In genomic region chr10:108413954-108414353, GRCh38 we compare ENCODE assay signal across 27 cellular contexts.
"Had no signal": no experiment of that assay in that cellular context is flagged by ENCODE, and none has a peak within 500 bp of the region (broad histone marks: within the 10 kb centered on the region; RNA-seq: fewer than 3 reads in every experiment).

No MANE protein-coding gene starts in this region.

- H3K36me3 ChIP-seq: stomach, suprapubic skin, thoracic aorta, thyroid gland, tibial artery, tibial nerve, transverse colon, upper lobe of left lung, upper lobe of right lung, uterus, vagina had no signal

- H3K27me3 ChIP-seq: stomach, suprapubic skin, testis, thyroid gland, tibial artery, tibial nerve, transverse colon, upper lobe of left lung, upper lobe of right lung, uterus, vagina had no signal

- FAIRE-seq: urothelium cell line had no signal

- DNase-seq: stimulated activated CD4-positive, alpha-beta T cell treated with anti-CD3 and anti-CD28 coated beads, Interleukin-2, amount 100 ng/mL, for 48 hours; stimulated activated CD4-positive, alpha-beta T cell treated with anti-CD3 and anti-CD28 coated beads, Interleukin-4, amount 100 ng/mL, for 1 hour; stimulated activated CD4-positive, alpha-beta T cell treated with anti-CD3 and anti-CD28 coated beads, Interleukin-4, amount 100 ng/mL, for 24 hours; stimulated activated CD4-positive, alpha-beta T cell treated with anti-CD3 and anti-CD28 coated beads, Interleukin-4, amount 100 ng/mL, for 4 hours; stimulated activated CD8-positive, alpha-beta memory T cell treated with anti-CD3 and anti-CD28 coated beads, Interleukin-4, amount 100 ng/mL, for 48 hours; stimulated activated naive B cell treated with anti-CD40 and anti-IgM and Interleukin-4, amounts not matched to agents 10 μg/mL and 1 μg/mL and 100 μg/mL, for 72 hours; stimulated activated naive CD4-positive, alpha-beta T cell; stimulated activated naive CD4-positive, alpha-beta T cell treated with Interleukin-2 at 50 U/mL for 16 hours; stimulated activated naive CD8-positive, alpha-beta T cell treated with anti-CD3 and anti-CD28 coated beads, Interleukin-15, amount 100 ng/mL, for 72 hours; stimulated activated naive CD8-positive, alpha-beta T cell treated with anti-CD3 and anti-CD28 coated beads, Interleukin-15, Interleukin-2, amounts not matched to agents 100 U/mL and 50 U/mL, for 24 hours; stomach; substantia nigra; testis; thyroid gland; tibial artery; transverse colon; trophoblast cell; upper lobe of left lung; upper lobe of right lung; uterus had no signal

- H3K4me3 ChIP-seq: stomach, suprapubic skin, testis, thoracic aorta, thyroid gland, tibial artery, tibial nerve, transverse colon, upper lobe of left lung, upper lobe of right lung, uterus, vagina had no signal

- H3K27ac ChIP-seq: stomach, suprapubic skin, testis, thoracic aorta, thyroid gland, tibial artery, tibial nerve, transverse colon, upper lobe of left lung, upper lobe of right lung, uterus, vagina had no signal

- ATAC-seq: stimulated activated effector memory CD8-positive, alpha-beta T cell treated with anti-CD3 and anti-CD28 coated beads, Interleukin-12 subunit alpha, Interleukin-12 subunit beta, amount 100 ng/mL, for 72 hours; stimulated activated memory B cell treated with anti-CD40 and anti-IgM and Interleukin-4, amounts not matched to agents 10 μg/mL and 1 μg/mL and 100 μg/mL, for 72 hours; stimulated activated naive B cell treated with anti-CD40 and anti-IgM and Interleukin-4, amounts not matched to agents 10 μg/mL and 1 μg/mL and 100 μg/mL, for 72 hours; stimulated activated naive CD8-positive, alpha-beta T cell treated with anti-CD3 and anti-CD28 coated beads, Interleukin-15, amount 100 ng/mL, for 72 hours; stimulated activated naive CD8-positive, alpha-beta T cell treated with anti-CD3 and anti-CD28 coated beads, Interleukin-15, Interleukin-2, amounts not matched to agents 100 U/mL and 50 U/mL, for 24 hours; upper lobe of right lung had no signal

- H3K9me3 ChIP-seq: stomach, suprapubic skin, testis, thoracic aorta, thyroid gland, tibial artery, tibial nerve, transverse colon, upper lobe of left lung, upper lobe of right lung, uterus, vagina had no signal
